In the genomic region with DNA sequence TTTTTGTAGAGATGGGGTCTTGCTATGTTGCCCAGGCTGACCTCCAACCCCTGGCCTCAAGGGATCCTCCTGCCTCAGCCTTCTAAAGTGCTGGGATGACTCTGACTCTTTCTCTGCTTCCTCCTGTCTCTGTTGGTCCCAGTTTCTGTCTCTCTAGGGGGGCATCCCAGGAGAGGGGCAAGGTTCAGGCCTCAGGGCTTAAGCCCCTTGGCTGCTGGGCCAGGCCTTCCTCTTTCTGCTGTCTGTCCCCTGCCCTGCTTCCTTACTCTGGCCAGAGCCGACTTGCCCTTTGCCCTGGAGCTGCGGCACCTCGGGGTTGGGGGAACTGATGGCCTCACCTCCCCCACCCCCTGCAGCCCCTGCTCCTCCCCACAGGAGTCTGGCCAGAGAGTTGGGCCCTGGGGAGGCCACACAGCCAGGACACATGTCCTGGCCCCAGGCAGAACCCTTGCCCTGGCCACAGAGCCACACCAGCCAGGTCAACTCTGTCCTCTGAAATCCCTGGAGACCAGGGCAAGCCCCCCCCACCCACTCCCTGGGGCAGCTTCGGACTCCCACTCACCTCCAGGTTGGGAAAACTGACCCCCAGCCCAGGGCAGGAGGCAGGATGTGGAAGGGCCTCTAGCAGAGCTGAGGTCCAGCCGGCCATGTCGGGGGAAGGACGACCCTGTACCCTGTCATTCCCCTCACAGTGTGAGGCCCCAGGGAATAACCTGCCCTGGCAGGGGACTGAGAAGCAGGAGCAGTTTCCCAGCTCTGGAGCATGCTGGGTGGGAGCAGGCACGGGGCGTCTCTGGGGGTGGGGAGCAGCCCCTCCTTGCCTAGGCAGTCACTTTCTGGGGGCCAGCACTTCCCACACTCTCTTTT, we compare ENCODE assay signal across 1 cellular context.
TF ChIP-seq lines count a peak whose summit lies in the region.

No MANE protein-coding gene starts in this region.

TF ChIP-seq in HepG2, 621 proteins besides CTCF, POLR2A, EP300 and RAD21 (continues in another document):
- TF ChIP-seq RXRA (CRISPR knock-in tag; IDR thresholded peaks at IDR 0.05) (peak; percentile 94), POLR2G (IDR thresholded peaks at IDR 0.05; ENCODE audit: low read depth, low read length) (peak; percentile 76), SP5 (CRISPR knock-in tag; IDR thresholded peaks at IDR 0.05; ENCODE audit: borderline replicate concordance, low read depth) (peak; percentile 88), NR3C1 (CRISPR knock-in tag; IDR thresholded peaks at IDR 0.05) (no peak), ZMYM2 (CRISPR knock-in tag; IDR thresholded peaks at IDR 0.05) (peak; percentile 54; the same call in 1 of the 2 replicates), ZNF550 (CRISPR knock-in tag; IDR thresholded peaks at IDR 0.05; ENCODE audit: borderline replicate concordance) (no peak), SNAI1 (CRISPR knock-in tag; IDR thresholded peaks at IDR 0.05; ENCODE audit: borderline replicate concordance) (no peak), MAFK (conservative IDR thresholded peaks at IDR 0.05 in 1 of 2, IDR thresholded peaks at IDR 0.05 in 1 of 2; ENCODE audit: low read length in 2 of 2) (no peak), KDM3A (CRISPR knock-in tag; IDR thresholded peaks at IDR 0.05; ENCODE audit: low read depth) (peak; percentile 76; the same call in 1 of the 2 replicates), FLYWCH1 (CRISPR knock-in tag; IDR thresholded peaks at IDR 0.05) (no peak), ZNF460 (CRISPR knock-in tag; IDR thresholded peaks at IDR 0.05; ENCODE audit: borderline replicate concordance) (no peak), ZNF850 (CRISPR knock-in tag; conservative IDR thresholded peaks at IDR 0.05) (no peak), IKZF1 (IDR thresholded peaks at IDR 0.05) (no peak), ZNF607 (CRISPR knock-in tag; IDR thresholded peaks at IDR 0.05; ENCODE audit: borderline replicate concordance) (peak; percentile 78; the same call in 1 of the 2 replicates), MTA1 (CRISPR knock-in tag; IDR thresholded peaks at IDR 0.05; ENCODE audit: borderline replicate concordance) (peak; percentile 90), HES4 (CRISPR knock-in tag; IDR thresholded peaks at IDR 0.05; ENCODE audit: borderline replicate concordance) (no peak), ASH2L (IDR thresholded peaks at IDR 0.05; ENCODE audit: insufficient read length, low read depth, low read length) (no peak), SMAD9 (CRISPR knock-in tag; IDR thresholded peaks at IDR 0.05) (no peak), SNAPC2 (CRISPR knock-in tag; IDR thresholded peaks at IDR 0.05) (no peak), ZNF160 (CRISPR knock-in tag; IDR thresholded peaks at IDR 0.05) (peak; percentile 59; the same call in 1 of the 2 replicates), MBNL3 (CRISPR knock-in tag; conservative IDR thresholded peaks at IDR 0.05) (no peak), GATAD2A (CRISPR knock-in tag; IDR thresholded peaks at IDR 0.05) (peak; percentile 82), FOSL2 (CRISPR knock-in tag; IDR thresholded peaks at IDR 0.05) (peak; percentile 47)
- TF ChIP-seq, protein P1, sequence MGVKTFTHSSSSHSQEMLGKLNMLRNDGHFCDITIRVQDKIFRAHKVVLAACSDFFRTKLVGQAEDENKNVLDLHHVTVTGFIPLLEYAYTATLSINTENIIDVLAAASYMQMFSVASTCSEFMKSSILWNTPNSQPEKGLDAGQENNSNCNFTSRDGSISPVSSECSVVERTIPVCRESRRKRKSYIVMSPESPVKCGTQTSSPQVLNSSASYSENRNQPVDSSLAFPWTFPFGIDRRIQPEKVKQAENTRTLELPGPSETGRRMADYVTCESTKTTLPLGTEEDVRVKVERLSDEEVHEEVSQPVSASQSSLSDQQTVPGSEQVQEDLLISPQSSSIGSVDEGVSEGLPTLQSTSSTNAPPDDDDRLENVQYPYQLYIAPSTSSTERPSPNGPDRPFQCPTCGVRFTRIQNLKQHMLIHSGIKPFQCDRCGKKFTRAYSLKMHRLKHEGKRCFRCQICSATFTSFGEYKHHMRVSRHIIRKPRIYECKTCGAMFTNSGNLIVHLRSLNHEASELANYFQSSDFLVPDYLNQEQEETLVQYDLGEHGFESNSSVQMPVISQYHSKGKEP (CRISPR knock-in tag; IDR thresholded peaks at IDR 0.05) = no peak
- TF ChIP-seq, protein P2, sequence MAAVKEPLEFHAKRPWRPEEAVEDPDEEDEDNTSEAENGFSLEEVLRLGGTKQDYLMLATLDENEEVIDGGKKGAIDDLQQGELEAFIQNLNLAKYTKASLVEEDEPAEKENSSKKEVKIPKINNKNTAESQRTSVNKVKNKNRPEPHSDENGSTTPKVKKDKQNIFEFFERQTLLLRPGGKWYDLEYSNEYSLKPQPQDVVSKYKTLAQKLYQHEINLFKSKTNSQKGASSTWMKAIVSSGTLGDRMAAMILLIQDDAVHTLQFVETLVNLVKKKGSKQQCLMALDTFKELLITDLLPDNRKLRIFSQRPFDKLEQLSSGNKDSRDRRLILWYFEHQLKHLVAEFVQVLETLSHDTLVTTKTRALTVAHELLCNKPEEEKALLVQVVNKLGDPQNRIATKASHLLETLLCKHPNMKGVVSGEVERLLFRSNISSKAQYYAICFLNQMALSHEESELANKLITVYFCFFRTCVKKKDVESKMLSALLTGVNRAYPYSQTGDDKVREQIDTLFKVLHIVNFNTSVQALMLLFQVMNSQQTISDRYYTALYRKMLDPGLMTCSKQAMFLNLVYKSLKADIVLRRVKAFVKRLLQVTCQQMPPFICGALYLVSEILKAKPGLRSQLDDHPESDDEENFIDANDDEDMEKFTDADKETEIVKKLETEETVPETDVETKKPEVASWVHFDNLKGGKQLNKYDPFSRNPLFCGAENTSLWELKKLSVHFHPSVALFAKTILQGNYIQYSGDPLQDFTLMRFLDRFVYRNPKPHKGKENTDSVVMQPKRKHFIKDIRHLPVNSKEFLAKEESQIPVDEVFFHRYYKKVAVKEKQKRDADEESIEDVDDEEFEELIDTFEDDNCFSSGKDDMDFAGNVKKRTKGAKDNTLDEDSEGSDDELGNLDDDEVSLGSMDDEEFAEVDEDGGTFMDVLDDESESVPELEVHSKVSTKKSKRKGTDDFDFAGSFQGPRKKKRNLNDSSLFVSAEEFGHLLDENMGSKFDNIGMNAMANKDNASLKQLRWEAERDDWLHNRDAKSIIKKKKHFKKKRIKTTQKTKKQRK (IDR thresholded peaks at IDR 0.05; ENCODE audit: low read length) = no peak
- TF ChIP-seq, protein P3, sequence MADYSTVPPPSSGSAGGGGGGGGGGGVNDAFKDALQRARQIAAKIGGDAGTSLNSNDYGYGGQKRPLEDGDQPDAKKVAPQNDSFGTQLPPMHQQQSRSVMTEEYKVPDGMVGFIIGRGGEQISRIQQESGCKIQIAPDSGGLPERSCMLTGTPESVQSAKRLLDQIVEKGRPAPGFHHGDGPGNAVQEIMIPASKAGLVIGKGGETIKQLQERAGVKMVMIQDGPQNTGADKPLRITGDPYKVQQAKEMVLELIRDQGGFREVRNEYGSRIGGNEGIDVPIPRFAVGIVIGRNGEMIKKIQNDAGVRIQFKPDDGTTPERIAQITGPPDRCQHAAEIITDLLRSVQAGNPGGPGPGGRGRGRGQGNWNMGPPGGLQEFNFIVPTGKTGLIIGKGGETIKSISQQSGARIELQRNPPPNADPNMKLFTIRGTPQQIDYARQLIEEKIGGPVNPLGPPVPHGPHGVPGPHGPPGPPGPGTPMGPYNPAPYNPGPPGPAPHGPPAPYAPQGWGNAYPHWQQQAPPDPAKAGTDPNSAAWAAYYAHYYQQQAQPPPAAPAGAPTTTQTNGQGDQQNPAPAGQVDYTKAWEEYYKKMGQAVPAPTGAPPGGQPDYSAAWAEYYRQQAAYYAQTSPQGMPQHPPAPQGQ (CRISPR knock-in tag; IDR thresholded peaks at IDR 0.05; ENCODE audit: borderline replicate concordance) = no peak
- TF ChIP-seq, protein P4, sequence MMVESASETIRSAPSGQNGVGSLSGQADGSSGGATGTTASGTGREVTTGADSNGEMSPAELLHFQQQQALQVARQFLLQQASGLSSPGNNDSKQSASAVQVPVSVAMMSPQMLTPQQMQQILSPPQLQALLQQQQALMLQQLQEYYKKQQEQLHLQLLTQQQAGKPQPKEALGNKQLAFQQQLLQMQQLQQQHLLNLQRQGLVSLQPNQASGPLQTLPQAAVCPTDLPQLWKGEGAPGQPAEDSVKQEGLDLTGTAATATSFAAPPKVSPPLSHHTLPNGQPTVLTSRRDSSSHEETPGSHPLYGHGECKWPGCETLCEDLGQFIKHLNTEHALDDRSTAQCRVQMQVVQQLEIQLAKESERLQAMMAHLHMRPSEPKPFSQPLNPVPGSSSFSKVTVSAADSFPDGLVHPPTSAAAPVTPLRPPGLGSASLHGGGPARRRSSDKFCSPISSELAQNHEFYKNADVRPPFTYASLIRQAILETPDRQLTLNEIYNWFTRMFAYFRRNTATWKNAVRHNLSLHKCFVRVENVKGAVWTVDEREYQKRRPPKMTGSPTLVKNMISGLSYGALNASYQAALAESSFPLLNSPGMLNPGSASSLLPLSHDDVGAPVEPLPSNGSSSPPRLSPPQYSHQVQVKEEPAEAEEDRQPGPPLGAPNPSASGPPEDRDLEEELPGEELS (CRISPR knock-in tag; IDR thresholded peaks at IDR 0.05) = peak; percentile 54; the same call in 1 of the 2 replicates
- TF ChIP-seq, protein P5, sequence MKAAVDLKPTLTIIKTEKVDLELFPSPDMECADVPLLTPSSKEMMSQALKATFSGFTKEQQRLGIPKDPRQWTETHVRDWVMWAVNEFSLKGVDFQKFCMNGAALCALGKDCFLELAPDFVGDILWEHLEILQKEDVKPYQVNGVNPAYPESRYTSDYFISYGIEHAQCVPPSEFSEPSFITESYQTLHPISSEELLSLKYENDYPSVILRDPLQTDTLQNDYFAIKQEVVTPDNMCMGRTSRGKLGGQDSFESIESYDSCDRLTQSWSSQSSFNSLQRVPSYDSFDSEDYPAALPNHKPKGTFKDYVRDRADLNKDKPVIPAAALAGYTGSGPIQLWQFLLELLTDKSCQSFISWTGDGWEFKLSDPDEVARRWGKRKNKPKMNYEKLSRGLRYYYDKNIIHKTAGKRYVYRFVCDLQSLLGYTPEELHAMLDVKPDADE (CRISPR knock-in tag; IDR thresholded peaks at IDR 0.05) = no peak
- TF ChIP-seq, protein P6, sequence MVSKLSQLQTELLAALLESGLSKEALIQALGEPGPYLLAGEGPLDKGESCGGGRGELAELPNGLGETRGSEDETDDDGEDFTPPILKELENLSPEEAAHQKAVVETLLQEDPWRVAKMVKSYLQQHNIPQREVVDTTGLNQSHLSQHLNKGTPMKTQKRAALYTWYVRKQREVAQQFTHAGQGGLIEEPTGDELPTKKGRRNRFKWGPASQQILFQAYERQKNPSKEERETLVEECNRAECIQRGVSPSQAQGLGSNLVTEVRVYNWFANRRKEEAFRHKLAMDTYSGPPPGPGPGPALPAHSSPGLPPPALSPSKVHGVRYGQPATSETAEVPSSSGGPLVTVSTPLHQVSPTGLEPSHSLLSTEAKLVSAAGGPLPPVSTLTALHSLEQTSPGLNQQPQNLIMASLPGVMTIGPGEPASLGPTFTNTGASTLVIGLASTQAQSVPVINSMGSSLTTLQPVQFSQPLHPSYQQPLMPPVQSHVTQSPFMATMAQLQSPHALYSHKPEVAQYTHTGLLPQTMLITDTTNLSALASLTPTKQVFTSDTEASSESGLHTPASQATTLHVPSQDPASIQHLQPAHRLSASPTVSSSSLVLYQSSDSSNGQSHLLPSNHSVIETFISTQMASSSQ (IDR thresholded peaks at IDR 0.05; ENCODE audit: low read depth) = peak; percentile 45; the same call in 1 of the 2 replicates
- TF ChIP-seq, protein P6 (CRISPR knock-in tag; IDR thresholded peaks at IDR 0.05; ENCODE audit: borderline replicate concordance) = peak; percentile 92
- TF ChIP-seq, protein P7, sequence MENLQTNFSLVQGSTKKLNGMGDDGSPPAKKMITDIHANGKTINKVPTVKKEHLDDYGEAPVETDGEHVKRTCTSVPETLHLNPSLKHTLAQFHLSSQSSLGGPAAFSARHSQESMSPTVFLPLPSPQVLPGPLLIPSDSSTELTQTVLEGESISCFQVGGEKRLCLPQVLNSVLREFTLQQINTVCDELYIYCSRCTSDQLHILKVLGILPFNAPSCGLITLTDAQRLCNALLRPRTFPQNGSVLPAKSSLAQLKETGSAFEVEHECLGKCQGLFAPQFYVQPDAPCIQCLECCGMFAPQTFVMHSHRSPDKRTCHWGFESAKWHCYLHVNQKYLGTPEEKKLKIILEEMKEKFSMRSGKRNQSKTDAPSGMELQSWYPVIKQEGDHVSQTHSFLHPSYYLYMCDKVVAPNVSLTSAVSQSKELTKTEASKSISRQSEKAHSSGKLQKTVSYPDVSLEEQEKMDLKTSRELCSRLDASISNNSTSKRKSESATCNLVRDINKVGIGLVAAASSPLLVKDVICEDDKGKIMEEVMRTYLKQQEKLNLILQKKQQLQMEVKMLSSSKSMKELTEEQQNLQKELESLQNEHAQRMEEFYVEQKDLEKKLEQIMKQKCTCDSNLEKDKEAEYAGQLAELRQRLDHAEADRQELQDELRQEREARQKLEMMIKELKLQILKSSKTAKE (CRISPR knock-in tag; IDR thresholded peaks at IDR 0.05; ENCODE audit: borderline replicate concordance) = peak; percentile 92
- TF ChIP-seq, protein P8, sequence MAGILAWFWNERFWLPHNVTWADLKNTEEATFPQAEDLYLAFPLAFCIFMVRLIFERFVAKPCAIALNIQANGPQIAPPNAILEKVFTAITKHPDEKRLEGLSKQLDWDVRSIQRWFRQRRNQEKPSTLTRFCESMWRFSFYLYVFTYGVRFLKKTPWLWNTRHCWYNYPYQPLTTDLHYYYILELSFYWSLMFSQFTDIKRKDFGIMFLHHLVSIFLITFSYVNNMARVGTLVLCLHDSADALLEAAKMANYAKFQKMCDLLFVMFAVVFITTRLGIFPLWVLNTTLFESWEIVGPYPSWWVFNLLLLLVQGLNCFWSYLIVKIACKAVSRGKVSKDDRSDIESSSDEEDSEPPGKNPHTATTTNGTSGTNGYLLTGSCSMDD (CRISPR knock-in tag; IDR thresholded peaks at IDR 0.05) = no peak
- TF ChIP-seq, protein P9, sequence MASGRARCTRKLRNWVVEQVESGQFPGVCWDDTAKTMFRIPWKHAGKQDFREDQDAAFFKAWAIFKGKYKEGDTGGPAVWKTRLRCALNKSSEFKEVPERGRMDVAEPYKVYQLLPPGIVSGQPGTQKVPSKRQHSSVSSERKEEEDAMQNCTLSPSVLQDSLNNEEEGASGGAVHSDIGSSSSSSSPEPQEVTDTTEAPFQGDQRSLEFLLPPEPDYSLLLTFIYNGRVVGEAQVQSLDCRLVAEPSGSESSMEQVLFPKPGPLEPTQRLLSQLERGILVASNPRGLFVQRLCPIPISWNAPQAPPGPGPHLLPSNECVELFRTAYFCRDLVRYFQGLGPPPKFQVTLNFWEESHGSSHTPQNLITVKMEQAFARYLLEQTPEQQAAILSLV (CRISPR knock-in tag; IDR thresholded peaks at IDR 0.05; ENCODE audit: borderline replicate concordance) = no peak
